In genomic region chr18:48696-49095, GRCh38 we compare ENCODE assay signal across 12 cellular contexts. TPM values are rescaled to one million over a fixed set of nuclear protein-coding genes. Genes with fewer than 3 reads are reported as not detected.
"Had no signal": no experiment of that assay in that cellular context is flagged by ENCODE, and none has a peak within 500 bp of the region (broad histone marks: within the 10 kb centered on the region; RNA-seq: fewer than 3 reads in every experiment).

No MANE protein-coding gene starts in this region.

RNA-seq across cellular contexts. Expression of gene TUBB8B, which starts 0.7 kb away (rescaled TPM):
- total RNA-seq: activated CD4-positive, alpha-beta memory T cell treated with anti-CD3 and anti-CD28 coated beads for 36 hours; activated CD4-positive, alpha-beta memory T cell treated with anti-CD3 and anti-CD28 coated beads, Interleukin-2, amount 10 ng/mL, durations not matched to agents 7 days and 5 days; activated CD4-positive, alpha-beta T cell treated with anti-CD3 and anti-CD28 coated beads for 36 hours; activated CD4-positive, alpha-beta T cell treated with anti-CD3 and anti-CD28 coated beads, Interleukin-2, amount 10 ng/mL, durations not matched to agents 7 days and 5 days; activated CD8-positive, alpha-beta memory T cell treated with anti-CD3 and anti-CD28 coated beads for 36 hours; activated CD8-positive, alpha-beta memory T cell treated with anti-CD3 and anti-CD28 coated beads, Interleukin-2, amount 10 ng/mL, durations not matched to agents 7 days and 5 days; activated CD8-positive, alpha-beta T cell treated with anti-CD3 and anti-CD28 coated beads for 36 hours; activated CD8-positive, alpha-beta T cell treated with anti-CD3 and anti-CD28 coated beads, Interleukin-2, amount 10 ng/mL, durations not matched to agents 7 days and 5 days; T-cell; T-helper 1 cell treated with Interleukin-12 subunit alpha and Interleukin-12 subunit beta and Interleukin-4 antibody, amounts not matched to agents 30 ng/mL and 1 ng/mL, for 36 hours; T-helper 17 cell; T-helper 2 cell treated with Interferon-gamma antibody and Interleukin-4, amounts not matched to agents 100 ng/mL and 5 ng/mL, for 36 hours had no signal
